Comparison of ENCODE assay signal across 11 cellular contexts in genomic region chr17:78902231-78902630, GRCh38. TPM values are rescaled to one million over a fixed set of nuclear protein-coding genes. Genes with fewer than 3 reads are reported as not detected.
A peak's percentile ranks its signal among the peaks of the same experiment; 100 is the strongest.
DNase-seq lines count a peak whose midpoint lies in the region; TF ChIP-seq lines count a peak whose summit lies in the region.
"Not testable (repeated sequence)": the region's sequence is repeated elsewhere in the genome, so short reads cannot be mapped to it uniquely, and the experiment has no call there.
"Had no signal": no experiment of that assay in that cellular context is flagged by ENCODE, and none has a peak within 500 bp of the region (broad histone marks: within the 10 kb centered on the region; RNA-seq: fewer than 3 reads in every experiment).

No MANE protein-coding gene starts in this region.

- TF ChIP-seq CTCF in CD14-positive monocyte (IDR thresholded peaks at IDR 0.05); WERI-Rb-1 (IDR thresholded peaks at IDR 0.05; ENCODE audit: low read depth, low read length); glutamatergic neuron (IDR thresholded peaks at IDR 0.05; ENCODE audit: partially characterized antibody, unreplicated experiment); nephron progenitor cell (IDR thresholded peaks at IDR 0.05); neutrophil (IDR thresholded peaks at IDR 0.05); progenitor cell of endocrine pancreas (IDR thresholded peaks at IDR 0.05; ENCODE audit: unreplicated experiment); vagina (IDR thresholded peaks at IDR 0.05): not testable (repeated sequence)

- DNase-seq in CD14-positive monocyte (ENCODE audit: low spot score); WERI-Rb-1; glutamatergic neuron; nephron progenitor cell; progenitor cell of endocrine pancreas (ENCODE audit: low spot score, unreplicated experiment); vagina (ENCODE audit: extremely low spot score in 2 of 2): not testable (repeated sequence)

- peaks cover 54 to 82% of the 10 kb centered on the region in 2 donors for H3K36me3 Mint-ChIP-seq in CD14-positive monocyte
- H3K36me3 Mint-ChIP-seq in glutamatergic neuron (ENCODE audit: unreplicated experiment); nephron progenitor cell (ENCODE audit: low read depth); progenitor cell of endocrine pancreas (ENCODE audit: insufficient read depth): not testable (repeated sequence)

- H3K4me1 Mint-ChIP-seq in CD14-positive monocyte (peaks cover 24% of the 10 kb centered on the region), glutamatergic neuron (ENCODE audit: low read depth, unreplicated experiment) (peaks cover 33% of the 10 kb centered on the region), nephron progenitor cell (peaks cover 65% of the 10 kb centered on the region), progenitor cell of endocrine pancreas (ENCODE audit: low read depth) (peaks cover 19% of the 10 kb centered on the region)

- H3K27me3 Mint-ChIP-seq in CD14-positive monocyte (ENCODE audit: low read depth in 3 of 3); nephron progenitor cell (ENCODE audit: low read depth, poor library complexity); progenitor cell of endocrine pancreas: not testable (repeated sequence)
- H3K27me3 Mint-ChIP-seq in glutamatergic neuron (ENCODE audit: unreplicated experiment), result peaks cover 15% of the 10 kb centered on the region

- peaks cover 9 to 14% of the 10 kb centered on the region in 2 experiments for H3K4me1 ChIP-seq in neutrophil (ENCODE audit: control insufficient read depth in 1 of 2, insufficient read depth in 1 of 2, low read depth in 1 of 2, low read length in 1 of 2)
- H3K4me1 ChIP-seq in vagina, result peaks cover 66% of the 10 kb centered on the region

- H3K27ac Mint-ChIP-seq in CD14-positive monocyte, result peak overlapping the region in 6 of 7 donors; percentile 8 to 79 (median 68)
- H3K27ac Mint-ChIP-seq in glutamatergic neuron (ENCODE audit: unreplicated experiment), result peak overlapping the region; percentile 96
- peak overlapping the region; percentile 48 for H3K27ac Mint-ChIP-seq in nephron progenitor cell
- peak overlapping the region; percentile 90 for H3K27ac Mint-ChIP-seq in progenitor cell of endocrine pancreas

- H3K27me3 ChIP-seq in WERI-Rb-1 (ENCODE audit: insufficient read depth, low read depth, severe bottlenecking); neutrophil; vagina: not testable (repeated sequence)

- not testable (repeated sequence) for H3K9me3 Mint-ChIP-seq in CD14-positive monocyte; glutamatergic neuron (ENCODE audit: unreplicated experiment); nephron progenitor cell; progenitor cell of endocrine pancreas (ENCODE audit: low read depth)

- not testable (repeated sequence) for H3K9me3 ChIP-seq in WERI-Rb-1 (ENCODE audit: severe bottlenecking); neutrophil; vagina

- TF ChIP-seq POLR2A in vagina (IDR thresholded peaks at IDR 0.05), result not testable (repeated sequence)

- H3K27ac ChIP-seq in WERI-Rb-1 (peak overlapping the region; percentile 45; the same call in 1 of the 2 replicates), cingulate gyrus (ENCODE audit: low read depth, low read length) (peak overlapping the region; percentile 41), neutrophil (peak overlapping the region; percentile 27), vagina (peak overlapping the region; percentile 17)

- intact Hi-C loops in CD14-positive monocyte (cut with micrococcal nuclease); vagina (cut with DNase I): not testable (repeated sequence)

- not testable (repeated sequence) for H3K4me3 Mint-ChIP-seq in CD14-positive monocyte; nephron progenitor cell; progenitor cell of endocrine pancreas (ENCODE audit: low read depth)
- H3K4me3 Mint-ChIP-seq in glutamatergic neuron (ENCODE audit: unreplicated experiment), result peak overlapping the region; percentile 67

- H3K4me3 ChIP-seq in WERI-Rb-1 (ENCODE audit: low read depth, low read length); neutrophil (ENCODE audit: low read depth in 1 of 2, low read length in 1 of 2); vagina: not testable (repeated sequence)

- peaks cover 34% of the 10 kb centered on the region for H3K36me3 ChIP-seq in WERI-Rb-1
- peaks cover 71% of the 10 kb centered on the region for H3K36me3 ChIP-seq in neutrophil
- not testable (repeated sequence) for H3K36me3 ChIP-seq in vagina

RNA-seq across cellular contexts. Expression of gene CEP295NL, which starts 0.8 kb away (rescaled TPM):
- polyA plus RNA-seq in CD14-positive monocyte, result under 1 TPM in 1 of 2 donors, not detected in 1; 0.38 TPM
- total RNA-seq in glutamatergic neuron (ENCODE audit: unreplicated experiment) (6.4 TPM), progenitor cell of endocrine pancreas (2.3 and 2.6 TPM in 2 replicates), vagina (7.9 TPM)
- total RNA-seq: CD8-positive, alpha-beta memory T cell; H4; HepG2 had no signal
- polyA plus RNA-seq: CD8-positive, alpha-beta memory T cell; HepG2 had no signal

RNA-seq across cellular contexts. Expression of gene TIMP2, which starts 23.0 kb away (rescaled TPM):
- polyA plus RNA-seq in CD14-positive monocyte, result 1 to 10 TPM; 4.5 to 6.4 TPM
- total RNA-seq in glutamatergic neuron (ENCODE audit: unreplicated experiment) (121 TPM), progenitor cell of endocrine pancreas (50.9 and 51.4 TPM in 2 replicates), vagina (181 TPM)
